Comparison of ENCODE assay signal across 32 cellular contexts in the genomic region with DNA sequence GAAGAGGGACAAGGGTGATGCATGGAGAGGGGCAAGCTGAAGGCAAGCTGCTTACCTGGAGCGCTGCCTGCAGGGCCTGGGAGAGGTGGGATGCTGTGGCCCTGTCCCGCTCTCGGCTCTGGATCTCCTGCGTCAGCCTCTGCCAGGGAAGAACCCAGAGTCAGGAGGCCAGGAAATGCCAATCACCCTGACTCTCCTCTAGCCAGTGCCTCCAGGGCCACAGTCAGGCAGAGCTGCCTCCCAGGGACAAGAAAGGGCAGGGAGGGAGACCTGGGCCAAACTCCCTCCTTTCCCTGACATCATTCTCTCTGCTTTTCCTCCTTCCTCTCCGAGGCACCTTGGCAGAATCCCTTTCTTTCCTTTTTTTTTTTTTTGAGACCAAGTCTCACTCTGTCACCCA. TPM values are rescaled to one million over a fixed set of nuclear protein-coding genes. Genes with fewer than 3 reads are reported as not detected.
"Had no signal": no experiment of that assay in that cellular context is flagged by ENCODE, and none has a peak within 500 bp of the region (broad histone marks: within the 10 kb centered on the region; RNA-seq: fewer than 3 reads in every experiment).

No MANE protein-coding gene starts in this region.

- H3K27ac ChIP-seq: coronary artery, esophagus muscularis mucosa, foreskin keratinocyte, gastroesophageal sphincter, heart left ventricle, hepatocyte, left lung, neural progenitor cell, ovary, sigmoid colon, transverse colon, upper lobe of right lung, uterus had no signal

- H3K36me3 ChIP-seq: esophagus muscularis mucosa, gastroesophageal sphincter, heart left ventricle, neural progenitor cell, ovary, sigmoid colon, transverse colon, uterus had no signal

- H3K4me3 ChIP-seq: coronary artery, esophagus muscularis mucosa, gastroesophageal sphincter, heart left ventricle, hepatocyte, left lung, neural progenitor cell, ovary, sigmoid colon, transverse colon, upper lobe of right lung, uterus had no signal

- H3K36me3 Mint-ChIP-seq: naive thymus-derived CD4-positive, alpha-beta T cell; neural progenitor cell; stimulated activated memory B cell treated with anti-CD40 and anti-IgM and Interleukin-4, amounts not matched to agents 10 μg/mL and 1 μg/mL and 100 μg/mL, for 72 hours had no signal

- H3K9me3 ChIP-seq: esophagus muscularis mucosa, gastroesophageal sphincter, heart left ventricle, left lung, ovary, sigmoid colon, transverse colon, upper lobe of right lung, uterus had no signal

- FAIRE-seq: endothelial cell of umbilical vein, islet of Langerhans had no signal

- ATAC-seq: foreskin keratinocyte; gastroesophageal sphincter; heart left ventricle; left cardiac atrium; left lung; naive thymus-derived CD4-positive, alpha-beta T cell; stimulated activated memory B cell treated with anti-CD40 and anti-IgM and Interleukin-4, amounts not matched to agents 10 μg/mL and 1 μg/mL and 100 μg/mL, for 72 hours; stimulated activated naive CD8-positive, alpha-beta T cell treated with anti-CD3 and anti-CD28 coated beads, Interleukin-15, Interleukin-2, amounts not matched to agents 100 U/mL and 50 U/mL, for 24 hours; upper lobe of right lung had no signal

- H3K9ac ChIP-seq: neural progenitor cell had no signal

- H2AFZ ChIP-seq: hepatocyte, neural progenitor cell had no signal

- H3K27me3 ChIP-seq: foreskin keratinocyte, heart left ventricle, hepatocyte, left lung, neural progenitor cell, ovary, sigmoid colon, transverse colon, upper lobe of right lung, uterus had no signal

- H3K4me1 ChIP-seq: foreskin keratinocyte, neural progenitor cell, upper lobe of right lung, uterus had no signal

- H3K79me2 ChIP-seq: hepatocyte had no signal

- DNase-seq: dermis blood vessel endothelial cell; effector memory CD4-positive, alpha-beta T cell; foreskin keratinocyte; heart left ventricle; left cardiac atrium; left lung; mesendoderm; midbrain; naive thymus-derived CD4-positive, alpha-beta T cell; nucleus accumbens; ovary; posterior cingulate gyrus; sigmoid colon; stimulated activated CD4-positive, alpha-beta T cell treated with anti-CD3 and anti-CD28 coated beads, Interleukin-2, amount 100 ng/mL, for 24 hours; stimulated activated CD4-positive, alpha-beta T cell treated with anti-CD3 and anti-CD28 coated beads, Interleukin-4, amount 100 ng/mL, for 24 hours; stimulated activated naive CD8-positive, alpha-beta T cell treated with anti-CD3 and anti-CD28 coated beads, Interleukin-15, Interleukin-2, amounts not matched to agents 100 U/mL and 50 U/mL, for 24 hours; substantia nigra; transverse colon; upper lobe of right lung; uterus had no signal

- H3K4me2 ChIP-seq: hepatocyte, neural progenitor cell had no signal

- H3K4me3 Mint-ChIP-seq: naive thymus-derived CD4-positive, alpha-beta T cell; nephron; neural progenitor cell; stimulated activated memory B cell treated with anti-CD40 and anti-IgM and Interleukin-4, amounts not matched to agents 10 μg/mL and 1 μg/mL and 100 μg/mL, for 72 hours had no signal

- H3K9me3 Mint-ChIP-seq: naive thymus-derived CD4-positive, alpha-beta T cell; nephron; neural progenitor cell; stimulated activated memory B cell treated with anti-CD40 and anti-IgM and Interleukin-4, amounts not matched to agents 10 μg/mL and 1 μg/mL and 100 μg/mL, for 72 hours had no signal

- H3K27ac Mint-ChIP-seq: naive thymus-derived CD4-positive, alpha-beta T cell; nephron; neural progenitor cell; stimulated activated memory B cell treated with anti-CD40 and anti-IgM and Interleukin-4, amounts not matched to agents 10 μg/mL and 1 μg/mL and 100 μg/mL, for 72 hours had no signal

RNA-seq across cellular contexts. Expression of gene EVPL, which starts 15.2 kb away (rescaled TPM):
- total RNA-seq: endothelial cell of umbilical vein, fibroblast of lung, lung microvascular endothelial cell, pulmonary artery endothelial cell had no signal
- polyA plus RNA-seq: endothelial cell of umbilical vein, fibroblast of lung had no signal
